17 cellular contexts compared by ENCODE assay signal in the genomic region with DNA sequence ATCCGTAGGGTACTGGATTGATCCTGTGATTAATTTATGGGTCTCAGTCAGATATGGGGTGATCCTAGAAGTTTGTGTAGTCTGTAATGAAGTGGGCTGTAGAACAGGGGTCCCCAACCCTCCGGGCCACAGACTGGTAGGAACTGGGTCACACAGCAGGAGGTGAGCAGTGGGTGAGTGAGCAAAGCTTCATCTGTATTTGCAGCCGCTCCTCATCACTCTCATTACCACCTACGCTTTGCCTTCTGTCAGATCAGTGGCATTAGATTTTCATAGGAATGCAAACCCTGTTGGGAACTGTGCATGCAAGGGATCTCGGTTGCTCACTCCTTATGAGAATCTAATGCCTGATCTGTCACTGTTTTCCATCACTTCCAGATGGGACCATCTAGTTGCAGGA. TPM values are rescaled to one million over a fixed set of nuclear protein-coding genes. Genes with fewer than 3 reads are reported as not detected.
DNase-seq lines count a peak whose midpoint lies in the region; ATAC-seq and TF ChIP-seq lines count a peak whose summit lies in the region.
"Had no signal": no experiment of that assay in that cellular context is flagged by ENCODE, and none has a peak within 500 bp of the region (broad histone marks: within the 10 kb centered on the region; RNA-seq: fewer than 3 reads in every experiment).

No MANE protein-coding gene starts in this region.

- H4K91ac ChIP-seq in IMR-90 (ENCODE audit: insufficient read depth, low read depth, low read length), result no peak overlapping the region

- BruUV-seq in IMR-90 (replicated peaks; lab: Mats Ljungman, UMichigan), result no TSS peak

- no peak for TF ChIP-seq RAD21 in IMR-90 (IDR thresholded peaks at IDR 0.05; ENCODE audit: low read length)

- H2BK120ac ChIP-seq in IMR-90 (ENCODE audit: low read depth, low read length), result no peak overlapping the region

- H2BK20ac ChIP-seq in IMR-90 (ENCODE audit: low read depth, low read length), result peak overlapping the region; percentile 25; the same call in 1 of the 2 replicates

- TF ChIP-seq CTCF in IMR-90 (conservative IDR thresholded peaks at IDR 0.05; ENCODE audit: low read depth, low read length), result no peak

- intact Hi-C loops in IMR-90 (cut with micrococcal nuclease), result no loop called here

- H3K23ac ChIP-seq in IMR-90 (ENCODE audit: low read depth, low read length), result peak overlapping the region; percentile 24; the same call in 1 of the 2 replicates

- CTCF ChIA-PET in IMR-90 (lab: Yijun Ruan, JAX), result no interaction called here

- in situ Hi-C loops in IMR-90 (cut with MboI; ENCODE audit: low sequenced_read_pairs), result no loop called here

- H4K8ac ChIP-seq in IMR-90 (ENCODE audit: low read depth in 2 of 2, low read length in 2 of 2), result no peak overlapping the region

- H3K36me3 ChIP-seq in IMR-90 (ENCODE audit: control insufficient read depth, insufficient read depth, low read length), result peaks cover 2% of the 10 kb centered on the region; the same call in 1 of the 2 replicates

- peaks cover 10% of the 10 kb centered on the region for H3K4me1 ChIP-seq in IMR-90 (ENCODE audit: control insufficient read depth, insufficient read depth, low read length)

- 55% methylated on average over 2 of the region's 5 CpGs; no CpG with 5 or more reads in 1 of the 2 experiments for WGBS in IMR-90 (ENCODE audit: extremely low coverage in 2 of 2, insufficient read length in 1 of 2), 2 experiments

- no peak for DNase-seq in stimulated activated naive CD8-positive, alpha-beta T cell treated with anti-CD3 and anti-CD28 coated beads, Interleukin-15, amount 100 ng/mL, for 72 hours
- DNase-seq in IMR-90, result no peak
- DNase-seq in memory B cell (ENCODE audit: low spot score in 2 of 2), result no peak
- no peak for DNase-seq in NCI-H1417 (lab: John Stamatoyannopoulos, UW)
- no peak for DNase-seq in glomerular visceral epithelial cell (ENCODE audit: extremely low spot score)
- DNase-seq: CD8-positive, alpha-beta T cell; DND-41; GM23248; KG1; NCI-H1436; NCI-H2029; NCI-H2171; NCI-H446; NCI-H774 had no signal

- no peak overlapping the region for H3K56ac ChIP-seq in IMR-90 (ENCODE audit: extremely low read depth, insufficient read depth, low read length)

- no peak overlapping the region for H3K14ac ChIP-seq in IMR-90 (replicated peaks; ENCODE audit: low read depth, low read length)

- POLR2A ChIA-PET in IMR-90 (lab: Charles Lee; ENCODE audit: unreplicated experiment), result no interaction called here

- H3K4me3 ChIP-seq in IMR-90 (ENCODE audit: insufficient read depth, low read depth, low read length), result no peak overlapping the region
- H3K4me3 ChIP-seq: GM23248 had no signal

- H3K9me3 Mint-ChIP-seq in stimulated activated naive CD8-positive, alpha-beta T cell treated with anti-CD3 and anti-CD28 coated beads, Interleukin-15, Interleukin-2, amounts not matched to agents 100 ng/mL and 50 ng/mL, for 24 hours, result no peaks in the 10 kb centered on the region
- no peaks in the 10 kb centered on the region for H3K9me3 Mint-ChIP-seq in stimulated activated naive CD8-positive, alpha-beta T cell treated with anti-CD3 and anti-CD28 coated beads, Interleukin-15, amount 100 ng/mL, for 72 hours
- no peaks in the 10 kb centered on the region for H3K9me3 Mint-ChIP-seq in memory B cell
- H3K9me3 Mint-ChIP-seq: CD8-positive, alpha-beta T cell had no signal

- peak overlapping the region; percentile 67; the same call in 1 of the 2 replicates for H2AK5ac ChIP-seq in IMR-90 (ENCODE audit: low read depth, low read length)

- no peak overlapping the region for H2AFZ ChIP-seq in IMR-90 (replicated peaks; ENCODE audit: low read length, poor library complexity)

- ATAC-seq in stimulated activated naive CD8-positive, alpha-beta T cell treated with anti-CD3 and anti-CD28 coated beads, Interleukin-15, amount 100 ng/mL, for 72 hours, result no peak
- ATAC-seq in IMR-90 (ENCODE audit: low read depth), result no peak
- ATAC-seq in memory B cell (ENCODE audit: low read depth), result no peak
- no peak for ATAC-seq in GM21515 (IDR thresholded peaks at IDR 0.05; ENCODE audit: unreplicated experiment)
- ATAC-seq: CD8-positive, alpha-beta T cell had no signal

- no peak overlapping the region for H3K9ac ChIP-seq in IMR-90 (ENCODE audit: low read depth, low read length)

- H2BK15ac ChIP-seq in IMR-90 (ENCODE audit: low read depth, low read length), result no peak overlapping the region

- no peaks in the 10 kb centered on the region for H3K27me3 ChIP-seq in IMR-90 (ENCODE audit: control insufficient read depth, insufficient read depth, low read length)

- peaks cover 9% of the 10 kb centered on the region for H3K36me3 Mint-ChIP-seq in stimulated activated naive CD8-positive, alpha-beta T cell treated with anti-CD3 and anti-CD28 coated beads, Interleukin-15, Interleukin-2, amounts not matched to agents 100 ng/mL and 50 ng/mL, for 24 hours (ENCODE audit: low read depth)
- peaks cover 16% of the 10 kb centered on the region for H3K36me3 Mint-ChIP-seq in memory B cell

- dilution Hi-C loops in IMR-90 (cut with HindIII; ENCODE audit: low sequenced_read_pairs, unreplicated experiment), result no loop called here

- no peaks in the 10 kb centered on the region for H3K9me3 ChIP-seq in IMR-90 (ENCODE audit: control insufficient read depth, insufficient read depth, low read length)

- no peak overlapping the region for H3K27ac ChIP-seq in IMR-90 (ENCODE audit: insufficient read depth, low read length)

- H3K4me2 ChIP-seq in IMR-90 (ENCODE audit: low read depth, low read length), result 0 out of 2 replicates have a peak overlapping the region, but pooled peaks have one; percentile 15

- peak overlapping the region; percentile 8 for H3K27ac Mint-ChIP-seq in stimulated activated naive CD8-positive, alpha-beta T cell treated with anti-CD3 and anti-CD28 coated beads, Interleukin-15, Interleukin-2, amounts not matched to agents 100 ng/mL and 50 ng/mL, for 24 hours
- H3K27ac Mint-ChIP-seq in stimulated activated naive CD8-positive, alpha-beta T cell treated with anti-CD3 and anti-CD28 coated beads, Interleukin-15, amount 100 ng/mL, for 72 hours, result peak overlapping the region in 1 of 2 donors; percentile 5
- H3K27ac Mint-ChIP-seq in memory B cell, result peak overlapping the region; percentile 78
- H3K27ac Mint-ChIP-seq: B cell; CD8-positive, alpha-beta T cell had no signal

- peak overlapping the region; percentile 57 for H3K18ac ChIP-seq in IMR-90 (ENCODE audit: low read depth, low read length)

- H3K79me1 ChIP-seq in IMR-90 (ENCODE audit: low read depth in 1 of 2, low read length in 2 of 2), result peaks cover 50 to 65% of the 10 kb centered on the region in 2 experiments

- H3K4me1 Mint-ChIP-seq in stimulated activated naive CD8-positive, alpha-beta T cell treated with anti-CD3 and anti-CD28 coated beads, Interleukin-15, Interleukin-2, amounts not matched to agents 100 ng/mL and 50 ng/mL, for 24 hours (ENCODE audit: low read depth), result peaks cover 61% of the 10 kb centered on the region
- peaks cover 38% of the 10 kb centered on the region for H3K4me1 Mint-ChIP-seq in stimulated activated naive CD8-positive, alpha-beta T cell treated with anti-CD3 and anti-CD28 coated beads, Interleukin-15, amount 100 ng/mL, for 72 hours
- peaks cover 37% of the 10 kb centered on the region for H3K4me1 Mint-ChIP-seq in memory B cell

- 0 out of 2 replicates have a peak overlapping the region, but pooled peaks have one; percentile 15 for H4K5ac ChIP-seq in IMR-90 (ENCODE audit: low read depth, low read length)

- no peak overlapping the region for H2BK5ac ChIP-seq in IMR-90 (ENCODE audit: low read depth, low read length, poor library complexity, severe bottlenecking)

- H3K4me3 Mint-ChIP-seq in stimulated activated naive CD8-positive, alpha-beta T cell treated with anti-CD3 and anti-CD28 coated beads, Interleukin-15, Interleukin-2, amounts not matched to agents 100 ng/mL and 50 ng/mL, for 24 hours, result no peak overlapping the region
- no peak overlapping the region for H3K4me3 Mint-ChIP-seq in stimulated activated naive CD8-positive, alpha-beta T cell treated with anti-CD3 and anti-CD28 coated beads, Interleukin-15, amount 100 ng/mL, for 72 hours
- H3K4me3 Mint-ChIP-seq in memory B cell, result no peak overlapping the region
- H3K4me3 Mint-ChIP-seq: B cell; CD8-positive, alpha-beta T cell had no signal

- peaks cover 3% of the 10 kb centered on the region for H4K20me1 ChIP-seq in IMR-90 (ENCODE audit: insufficient read depth, low read length)

- no peak for TF ChIP-seq POLR2A in IMR-90 (IDR thresholded peaks at IDR 0.05; ENCODE audit: low read depth, low read length)

- H2AK9ac ChIP-seq in IMR-90 (replicated peaks; ENCODE audit: low read depth, low read length, poor library complexity), result no peak overlapping the region

- 0 out of 2 replicates have a peak overlapping the region, but pooled peaks have one; percentile 29 for H3K4ac ChIP-seq in IMR-90 (ENCODE audit: low read depth, low read length)

- peaks cover 6% of the 10 kb centered on the region for H3K9me1 ChIP-seq in IMR-90 (ENCODE audit: insufficient read depth, low read length)

- no peaks in the 10 kb centered on the region for H3K27me3 Mint-ChIP-seq in stimulated activated naive CD8-positive, alpha-beta T cell treated with anti-CD3 and anti-CD28 coated beads, Interleukin-15, Interleukin-2, amounts not matched to agents 100 ng/mL and 50 ng/mL, for 24 hours
- H3K27me3 Mint-ChIP-seq in stimulated activated naive CD8-positive, alpha-beta T cell treated with anti-CD3 and anti-CD28 coated beads, Interleukin-15, amount 100 ng/mL, for 72 hours, result no peaks in the 10 kb centered on the region
- H3K27me3 Mint-ChIP-seq in memory B cell, result no peaks in the 10 kb centered on the region
- H3K27me3 Mint-ChIP-seq: B cell had no signal

TF ChIP-seq in IMR-90, 13 proteins besides CTCF, POLR2A, EP300 and RAD21:
- TF ChIP-seq FOS (IDR thresholded peaks at IDR 0.05; ENCODE audit: low read depth, low read length) (no peak), MAZ (IDR thresholded peaks at IDR 0.05; ENCODE audit: borderline replicate concordance, low read depth, low read length) (no peak), RCOR1 (IDR thresholded peaks at IDR 0.05; ENCODE audit: insufficient replicate concordance, low read length) (no peak), NFE2L2 (IDR thresholded peaks at IDR 0.05; ENCODE audit: low read depth, low read length) (no peak), SMC3 (IDR thresholded peaks at IDR 0.05; ENCODE audit: low read depth, low read length) (no peak)

RNA-seq across cellular contexts. Expression of a gene that starts 48.8 kb away (rescaled TPM):
- 73.7 and 85.8 TPM in 2 replicates for total RNA-seq in IMR-90 (2012; rRNA removed)
- 24.8 and 29.7 TPM in 2 replicates for polyA plus RNA-seq in IMR-90 (2012; rRNA removed)
- 6.9 and 14.5 TPM in 2 replicates for polyA plus RNA-seq in IMR-90 (2012; cell fraction: cytosol; rRNA removed)
- polyA plus RNA-seq in IMR-90 (2012; cell fraction: nucleus; rRNA removed; ENCODE audit: low replicate concordance), result 24.1 and 88.2 TPM in 2 replicates
